ENCODE assay signal across 8 cellular contexts in genomic region chr16:11100239-11100750, GRCh38.
A peak's percentile ranks its signal among the peaks of the same experiment; 100 is the strongest.
DNase-seq lines count a peak whose midpoint lies in the region; ATAC-seq and TF ChIP-seq lines count a peak whose summit lies in the region.

No MANE protein-coding gene starts in this region.

- intact Hi-C loops in IMR-90 (cut with micrococcal nuclease): loop anchor here (1.0 to 5.0 kb wide), 3 partner anchors 108 to 155 kb away; no protein-coding TSS in a partner anchor

- peak overlapping the region; percentile 79 to 82 for H4K8ac ChIP-seq in IMR-90 (ENCODE audit: low read depth in 2 of 2, low read length in 2 of 2)

- H3K9ac ChIP-seq in IMR-90 (ENCODE audit: low read depth, low read length): peak overlapping the region; percentile 57
- no peak overlapping the region for H3K9ac ChIP-seq in adipocyte (ENCODE audit: low read length)

- no peak for TF ChIP-seq POLR2A in IMR-90 (IDR thresholded peaks at IDR 0.05; ENCODE audit: low read depth, low read length)

- peaks cover 40% of the 10 kb centered on the region for H3K9me1 ChIP-seq in IMR-90 (ENCODE audit: insufficient read depth, low read length)

- H3K14ac ChIP-seq in IMR-90 (replicated peaks; ENCODE audit: low read depth, low read length): peak overlapping the region; percentile 91

- peak overlapping the region; percentile 77 for H3K23ac ChIP-seq in IMR-90 (ENCODE audit: low read depth, low read length)

- peak overlapping the region; percentile 97 for H2BK120ac ChIP-seq in IMR-90 (ENCODE audit: low read depth, low read length)

- peak overlapping the region; percentile 87 for H3K18ac ChIP-seq in IMR-90 (ENCODE audit: low read depth, low read length)

- H3K27ac ChIP-seq in IMR-90 (ENCODE audit: insufficient read depth, low read length): peak overlapping the region; percentile 87

- H3K56ac ChIP-seq in IMR-90 (ENCODE audit: extremely low read depth, insufficient read depth, low read length): peak overlapping the region; percentile 52

- H3K4me3 ChIP-seq in IMR-90 (ENCODE audit: insufficient read depth, low read depth, low read length) (no peak overlapping the region), adipocyte (ENCODE audit: low read length) (no peak overlapping the region)

- H3K4ac ChIP-seq in IMR-90 (ENCODE audit: low read depth, low read length): peak overlapping the region; percentile 92

- peak overlapping the region; percentile 63 for H2AK9ac ChIP-seq in IMR-90 (replicated peaks; ENCODE audit: low read depth, low read length, poor library complexity)

- H3K4me2 ChIP-seq in IMR-90 (ENCODE audit: low read depth, low read length): no peak overlapping the region

- H2AFZ ChIP-seq in IMR-90 (replicated peaks; ENCODE audit: low read length, poor library complexity): peak overlapping the region; percentile 23

- peak; percentile 68 for DNase-seq in activated naive CD4-positive, alpha-beta T cell treated with Interleukin-2 at 50 U/mL for 16 hours
- no peak for DNase-seq in activated naive CD4-positive, alpha-beta T cell treated with anti-CD3 and anti-CD28 coated beads, Interleukin-2, amount 50 U/mL, for 16 hours
- peak; percentile 100 for DNase-seq in IMR-90
- peak; percentile 59 for DNase-seq in adipocyte (ENCODE audit: low read depth)
- peak; percentile 99 for DNase-seq in iris pigment epithelial cell (ENCODE audit: low read depth)
- DNase-seq in stimulated activated CD8-positive, alpha-beta memory T cell treated with anti-CD3 and anti-CD28 coated beads, Interleukin-7, amount 100 ng/mL, for 48 hours (ENCODE audit: extremely low read depth in 1 of 2, low read depth in 1 of 2): peak; percentile 54 to 87
- no peak for DNase-seq in epidermal melanocyte (ENCODE audit: insufficient read length, low spot score)
- DNase-seq in cortex of kidney (lab: John Stamatoyannopoulos, UW): no peak

- WGBS in IMR-90 (ENCODE audit: extremely low coverage in 2 of 2, insufficient read length in 1 of 2), 2 experiments: 20% methylated on average over 1 of the region's 6 CpGs; no CpG with 5 or more reads in 1 of the 2 experiments

- TF ChIP-seq RAD21 in IMR-90 (IDR thresholded peaks at IDR 0.05; ENCODE audit: low read length): peak; percentile 56

- peak overlapping the region; percentile 86 for H4K91ac ChIP-seq in IMR-90 (ENCODE audit: insufficient read depth, low read depth, low read length)

- no TSS peak for BruUV-seq in IMR-90 (replicated peaks; lab: Mats Ljungman, UMichigan)

- CTCF ChIA-PET in IMR-90 (lab: Yijun Ruan, JAX): interaction anchor here (0.7 to 1.2 kb wide), 2 partner anchors 9 to 28 kb away, joined by 3 to 4 read pairs; no protein-coding TSS in a partner anchor

- in situ Hi-C loops in IMR-90 (cut with MboI; ENCODE audit: low sequenced_read_pairs): loop anchor here (5.0 to 10.0 kb wide), 2 partner anchors 152 to 255 kb away; no protein-coding TSS in a partner anchor

- H3K36me3 ChIP-seq in IMR-90 (ENCODE audit: control insufficient read depth, insufficient read depth, low read length) (no peaks in the 10 kb centered on the region), adipocyte (ENCODE audit: control insufficient read depth, insufficient read depth, low read length, severe bottlenecking) (no peaks in the 10 kb centered on the region)

- H3K9me3 ChIP-seq in IMR-90 (ENCODE audit: control insufficient read depth, insufficient read depth, low read length) (no peaks in the 10 kb centered on the region), adipocyte (ENCODE audit: control insufficient read depth, low read length) (no peaks in the 10 kb centered on the region)

- H3K27me3 ChIP-seq in IMR-90 (ENCODE audit: control insufficient read depth, insufficient read depth, low read length) (no peaks in the 10 kb centered on the region), adipocyte (replicated peaks; ENCODE audit: control insufficient read depth, insufficient read depth, low read length) (no peaks in the 10 kb centered on the region)

- H2BK20ac ChIP-seq in IMR-90 (ENCODE audit: low read depth, low read length): peak overlapping the region; percentile 95

- peaks cover 4 to 51% of the 10 kb centered on the region in 2 experiments; a peak in 3 of 4 replicates for H3K79me1 ChIP-seq in IMR-90 (ENCODE audit: low read depth in 1 of 2, low read length in 2 of 2)

- H2AK5ac ChIP-seq in IMR-90 (ENCODE audit: low read depth, low read length): peak overlapping the region; percentile 98

- H3K4me1 ChIP-seq in IMR-90 (ENCODE audit: control insufficient read depth, insufficient read depth, low read length): peaks cover 48% of the 10 kb centered on the region
- peaks cover 43% of the 10 kb centered on the region for H3K4me1 ChIP-seq in adipocyte (ENCODE audit: control insufficient read depth, insufficient read depth, low read length)

- peak overlapping the region; percentile 89 for H4K5ac ChIP-seq in IMR-90 (ENCODE audit: low read depth, low read length)

- H2BK15ac ChIP-seq in IMR-90 (ENCODE audit: low read depth, low read length): peak overlapping the region; percentile 100; the same call in 2 of the 3 replicates

- dilution Hi-C loops in IMR-90 (cut with HindIII; ENCODE audit: low sequenced_read_pairs, unreplicated experiment): no loop called here

- TF ChIP-seq CTCF in IMR-90 (conservative IDR thresholded peaks at IDR 0.05; ENCODE audit: low read depth, low read length): peak; percentile 53

- POLR2A ChIA-PET in IMR-90 (lab: Charles Lee; ENCODE audit: unreplicated experiment): no interaction called here

- H2BK5ac ChIP-seq in IMR-90 (ENCODE audit: low read depth, low read length, poor library complexity, severe bottlenecking): peak overlapping the region; percentile 71

- no peaks in the 10 kb centered on the region for H4K20me1 ChIP-seq in IMR-90 (ENCODE audit: insufficient read depth, low read length)

- ATAC-seq in IMR-90 (ENCODE audit: low read depth): peak; percentile 66

TF ChIP-seq in IMR-90, 13 proteins besides CTCF, POLR2A, EP300 and RAD21:
- TF ChIP-seq CHD1 (IDR thresholded peaks at IDR 0.05; ENCODE audit: low read depth, low read length) (peak; percentile 67; the same call in 1 of the 2 replicates), MXI1 (IDR thresholded peaks at IDR 0.05; ENCODE audit: borderline replicate concordance, low read depth, low read length) (no peak; the same call in 1 of the 2 replicates), RFX5 (IDR thresholded peaks at IDR 0.05; ENCODE audit: low read depth, low read length) (no peak), RCOR1 (IDR thresholded peaks at IDR 0.05; ENCODE audit: insufficient replicate concordance, low read length) (peak; percentile 67), USF2 (IDR thresholded peaks at IDR 0.05; ENCODE audit: low read depth, low read length) (no peak), FOS (IDR thresholded peaks at IDR 0.05; ENCODE audit: low read depth, low read length) (peak; percentile 84), NFE2L2 (IDR thresholded peaks at IDR 0.05; ENCODE audit: low read depth, low read length) (no peak), CEBPB (IDR thresholded peaks at IDR 0.05; ENCODE audit: low read depth, low read length) (0 out of 2 replicates have a peak, but pooled peaks have one; percentile 5), MAZ (IDR thresholded peaks at IDR 0.05; ENCODE audit: borderline replicate concordance, low read depth, low read length) (no peak), MAFK (IDR thresholded peaks at IDR 0.05; ENCODE audit: low read depth, low read length) (peak; percentile 34), SMC3 (IDR thresholded peaks at IDR 0.05; ENCODE audit: low read depth, low read length) (peak; percentile 47), ELK1 (IDR thresholded peaks at IDR 0.05; ENCODE audit: borderline replicate concordance, low read depth, low read length) (no peak), BHLHE40 (IDR thresholded peaks at IDR 0.05; ENCODE audit: low read depth, low read length) (peak; percentile 52; the same call in 1 of the 2 replicates)
TF ChIP-seq in IMR-90: peak in this region for 7.

Comparison
In these comparisons a context has a peak if more than half of its experiments do, and no peak if none do; other contexts are left out.
1. DNase-seq: peak in activated naive CD4-positive, alpha-beta T cell treated with Interleukin-2 at 50 U/mL for 16 hours (single experiment), IMR-90 (single experiment), adipocyte (single experiment), iris pigment epithelial cell (single experiment) and stimulated activated CD8-positive, alpha-beta memory T cell treated with anti-CD3 and anti-CD28 coated beads, Interleukin-7, amount 100 ng/mL, for 48 hours (2 of 2); none in activated naive CD4-positive, alpha-beta T cell treated with anti-CD3 and anti-CD28 coated beads, Interleukin-2, amount 50 U/mL, for 16 hours (single experiment), epidermal melanocyte (single experiment) and cortex of kidney (single experiment).